In genomic region chr11:85438328-85438727, GRCh38 we compare ENCODE assay signal across 11 cellular contexts.
"Had no signal": no experiment of that assay in that cellular context is flagged by ENCODE, and none has a peak within 500 bp of the region (broad histone marks: within the 10 kb centered on the region; RNA-seq: fewer than 3 reads in every experiment).

No MANE protein-coding gene starts in this region.

- DNase-seq: H9, HCEC 1CT, HFFc6, IMR-90, Kasumi-1, KG1 had no signal

- H3K27ac ChIP-seq: HL-60 had no signal

- ATAC-seq: GM23338, K562 had no signal

- H3K4me3 ChIP-seq: GM23338, K562 had no signal

- H3K4me2 ChIP-seq: GM23338 had no signal

- FAIRE-seq: H1, H54, K562 had no signal

- H2AFZ ChIP-seq: GM23338 had no signal
